2 cellular contexts compared by ENCODE assay signal in the genomic region with DNA sequence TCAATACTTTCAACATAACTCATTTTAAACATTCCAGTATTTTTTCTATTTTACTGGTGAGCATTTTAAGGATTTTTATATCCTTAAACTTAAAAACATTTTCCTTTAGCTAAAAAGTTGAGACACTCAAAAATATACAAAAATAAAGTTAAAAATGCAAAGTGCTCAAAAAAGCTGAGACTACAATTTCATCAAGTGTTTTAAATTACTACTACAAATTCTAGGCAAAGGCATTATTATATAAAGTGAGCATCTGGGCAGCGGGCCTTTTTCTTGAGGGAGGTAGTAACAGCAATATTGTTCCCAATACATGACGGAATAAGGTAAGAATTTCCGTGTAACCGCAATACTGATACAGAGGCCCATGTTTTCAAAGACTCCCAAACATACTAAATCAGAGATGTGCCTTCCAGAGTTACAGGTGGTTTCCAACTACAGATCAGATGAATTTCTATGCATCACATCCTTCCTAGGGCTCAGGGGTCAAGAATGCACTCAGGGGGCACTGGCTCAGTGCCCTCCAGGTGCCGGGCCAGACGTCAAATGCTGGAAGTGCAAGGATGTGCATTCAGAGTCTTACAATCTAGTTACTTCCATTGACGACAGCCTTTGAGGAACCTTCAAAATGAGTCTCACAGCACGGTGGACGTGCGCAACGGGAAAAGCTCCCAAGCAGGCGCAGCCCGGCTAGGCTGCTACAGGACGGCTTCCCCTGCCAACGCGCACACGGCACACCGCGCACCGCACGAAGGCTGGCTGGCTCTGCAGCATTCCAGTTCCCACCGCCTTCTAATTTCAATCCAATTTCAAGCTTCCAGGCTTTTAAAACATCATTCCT.
TF ChIP-seq lines count a peak whose summit lies in the region.

No MANE protein-coding gene starts in this region.

TF ChIP-seq in A549, 52 proteins besides CTCF, POLR2A, EP300 and RAD21:
- TF ChIP-seq, protein P1, sequence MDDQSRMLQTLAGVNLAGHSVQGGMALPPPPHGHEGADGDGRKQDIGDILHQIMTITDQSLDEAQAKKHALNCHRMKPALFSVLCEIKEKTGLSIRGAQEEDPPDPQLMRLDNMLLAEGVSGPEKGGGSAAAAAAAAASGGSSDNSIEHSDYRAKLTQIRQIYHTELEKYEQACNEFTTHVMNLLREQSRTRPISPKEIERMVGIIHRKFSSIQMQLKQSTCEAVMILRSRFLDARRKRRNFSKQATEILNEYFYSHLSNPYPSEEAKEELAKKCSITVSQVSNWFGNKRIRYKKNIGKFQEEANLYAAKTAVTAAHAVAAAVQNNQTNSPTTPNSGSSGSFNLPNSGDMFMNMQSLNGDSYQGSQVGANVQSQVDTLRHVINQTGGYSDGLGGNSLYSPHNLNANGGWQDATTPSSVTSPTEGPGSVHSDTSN (IDR thresholded peaks at IDR 0.05): no peak
- TF ChIP-seq HOXB5 (CRISPR knock-in tag; IDR thresholded peaks at IDR 0.05) (no peak), RARB (CRISPR knock-in tag; IDR thresholded peaks at IDR 0.05) (no peak), TP53 (CRISPR knock-in tag; IDR thresholded peaks at IDR 0.05) (no peak), ZSCAN20 (CRISPR knock-in tag; IDR thresholded peaks at IDR 0.05) (no peak), EHMT2 (IDR thresholded peaks at IDR 0.05; ENCODE audit: low read depth) (no peak), KDM5A (IDR thresholded peaks at IDR 0.05) (no peak), FOXS1 (CRISPR knock-in tag; IDR thresholded peaks at IDR 0.05) (no peak), GATA3 (IDR thresholded peaks at IDR 0.05; ENCODE audit: borderline replicate concordance) (no peak), SMC3 (IDR thresholded peaks at IDR 0.05) (no peak), MYC (IDR thresholded peaks at IDR 0.05; ENCODE audit: borderline replicate concordance, low read length) (no peak)
- TF ChIP-seq, protein P2, sequence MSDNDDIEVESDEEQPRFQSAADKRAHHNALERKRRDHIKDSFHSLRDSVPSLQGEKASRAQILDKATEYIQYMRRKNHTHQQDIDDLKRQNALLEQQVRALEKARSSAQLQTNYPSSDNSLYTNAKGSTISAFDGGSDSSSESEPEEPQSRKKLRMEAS (IDR thresholded peaks at IDR 0.05): no peak
- TF ChIP-seq, protein P3, sequence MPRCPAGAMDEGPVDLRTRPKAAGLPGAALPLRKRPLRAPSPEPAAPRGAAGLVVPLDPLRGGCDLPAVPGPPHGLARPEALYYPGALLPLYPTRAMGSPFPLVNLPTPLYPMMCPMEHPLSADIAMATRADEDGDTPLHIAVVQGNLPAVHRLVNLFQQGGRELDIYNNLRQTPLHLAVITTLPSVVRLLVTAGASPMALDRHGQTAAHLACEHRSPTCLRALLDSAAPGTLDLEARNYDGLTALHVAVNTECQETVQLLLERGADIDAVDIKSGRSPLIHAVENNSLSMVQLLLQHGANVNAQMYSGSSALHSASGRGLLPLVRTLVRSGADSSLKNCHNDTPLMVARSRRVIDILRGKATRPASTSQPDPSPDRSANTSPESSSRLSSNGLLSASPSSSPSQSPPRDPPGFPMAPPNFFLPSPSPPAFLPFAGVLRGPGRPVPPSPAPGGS (IDR thresholded peaks at IDR 0.05): no peak
- TF ChIP-seq, protein P4, sequence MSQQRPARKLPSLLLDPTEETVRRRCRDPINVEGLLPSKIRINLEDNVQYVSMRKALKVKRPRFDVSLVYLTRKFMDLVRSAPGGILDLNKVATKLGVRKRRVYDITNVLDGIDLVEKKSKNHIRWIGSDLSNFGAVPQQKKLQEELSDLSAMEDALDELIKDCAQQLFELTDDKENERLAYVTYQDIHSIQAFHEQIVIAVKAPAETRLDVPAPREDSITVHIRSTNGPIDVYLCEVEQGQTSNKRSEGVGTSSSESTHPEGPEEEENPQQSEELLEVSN (IDR thresholded peaks at IDR 0.05; ENCODE audit: borderline replicate concordance, low read depth): no peak
TF ChIP-seq in A549: peak in this region for 0.

TF ChIP-seq in GM12878, 131 proteins besides CTCF, POLR2A, EP300 and RAD21:
- TF ChIP-seq NFXL1 (IDR thresholded peaks at IDR 0.05; ENCODE audit: borderline replicate concordance): no peak
- no peak for TF ChIP-seq CHD2 (IDR thresholded peaks at IDR 0.05; ENCODE audit: borderline replicate concordance, low read depth, low read length)
- TF ChIP-seq, protein P5, sequence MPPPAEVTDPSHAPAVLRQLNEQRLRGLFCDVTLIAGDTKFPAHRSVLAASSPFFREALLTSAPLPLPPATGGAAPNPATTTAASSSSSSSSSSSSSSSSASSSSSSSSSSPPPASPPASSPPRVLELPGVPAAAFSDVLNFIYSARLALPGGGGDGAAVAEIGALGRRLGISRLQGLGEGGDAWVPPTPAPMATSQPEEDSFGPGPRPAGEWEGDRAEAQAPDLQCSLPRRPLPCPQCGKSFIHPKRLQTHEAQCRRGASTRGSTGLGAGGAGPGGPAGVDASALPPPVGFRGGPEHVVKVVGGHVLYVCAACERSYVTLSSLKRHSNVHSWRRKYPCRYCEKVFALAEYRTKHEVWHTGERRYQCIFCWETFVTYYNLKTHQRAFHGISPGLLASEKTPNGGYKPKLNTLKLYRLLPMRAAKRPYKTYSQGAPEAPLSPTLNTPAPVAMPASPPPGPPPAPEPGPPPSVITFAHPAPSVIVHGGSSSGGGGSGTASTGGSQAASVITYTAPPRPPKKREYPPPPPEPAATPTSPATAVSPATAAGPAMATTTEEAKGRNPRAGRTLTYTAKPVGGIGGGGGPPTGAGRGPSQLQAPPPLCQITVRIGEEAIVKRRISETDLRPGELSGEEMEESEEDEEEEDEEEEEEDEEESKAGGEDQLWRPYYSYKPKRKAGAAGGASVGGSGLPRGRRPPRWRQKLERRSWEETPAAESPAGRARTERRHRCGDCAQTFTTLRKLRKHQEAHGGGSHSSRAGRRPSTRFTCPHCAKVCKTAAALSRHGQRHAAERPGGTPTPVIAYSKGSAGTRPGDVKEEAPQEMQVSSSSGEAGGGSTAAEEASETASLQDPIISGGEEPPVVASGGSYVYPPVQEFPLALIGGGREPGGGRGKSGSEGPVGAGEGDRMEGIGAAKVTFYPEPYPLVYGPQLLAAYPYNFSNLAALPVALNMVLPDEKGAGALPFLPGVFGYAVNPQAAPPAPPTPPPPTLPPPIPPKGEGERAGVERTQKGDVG (CRISPR knock-in tag; IDR thresholded peaks at IDR 0.05): no peak
- no peak for TF ChIP-seq TAF1 (IDR thresholded peaks at IDR 0.05; ENCODE audit: borderline replicate concordance, low read depth, low read length)
- 0 out of 2 replicates have a peak, but pooled peaks have one; percentile 8 for TF ChIP-seq TCF7 (IDR thresholded peaks at IDR 0.05; ENCODE audit: borderline replicate concordance)
- no peak for TF ChIP-seq HDAC2 (IDR thresholded peaks at IDR 0.05)
- TF ChIP-seq, protein P2 (IDR thresholded peaks at IDR 0.05; ENCODE audit: low read depth, low read length): 0 out of 2 replicates have a peak, but pooled peaks have one; percentile 19
- TF ChIP-seq SIX5 (IDR thresholded peaks at IDR 0.05; ENCODE audit: low read depth, low read length, severe bottlenecking): no peak
